In the genomic region with DNA sequence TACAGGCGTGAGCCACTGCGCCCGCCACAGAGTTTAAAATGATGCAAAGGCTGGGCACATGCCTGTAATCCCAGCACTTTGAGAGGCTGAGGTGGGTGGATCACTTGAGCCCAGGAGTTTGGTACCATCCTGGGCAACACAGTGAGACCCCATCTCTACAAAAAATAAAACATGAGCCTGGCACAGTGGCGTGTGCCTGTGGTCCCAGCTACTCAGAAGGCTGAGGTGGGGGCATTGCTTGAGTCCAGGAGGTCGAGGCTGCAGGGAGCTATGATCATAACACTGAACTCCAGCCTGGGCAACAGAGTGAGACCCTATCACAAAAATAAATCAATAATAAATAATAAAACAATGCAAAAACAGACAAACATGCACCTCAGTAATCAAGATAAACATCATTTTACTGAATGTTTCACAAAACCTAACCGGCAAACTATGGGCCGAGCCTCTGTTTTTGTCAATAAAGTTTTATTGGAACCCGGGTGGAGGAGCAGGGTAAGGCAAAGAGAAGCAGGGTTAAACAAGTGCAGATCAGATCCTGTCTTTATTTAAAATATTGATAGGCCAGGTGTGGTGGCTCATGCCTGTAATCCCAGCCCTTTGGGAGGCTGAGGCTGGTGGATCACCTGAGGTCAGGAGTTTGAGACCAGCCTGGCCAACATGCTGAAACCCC, we compare ENCODE assay signal across 22 cellular contexts. TPM values are rescaled to one million over a fixed set of nuclear protein-coding genes. Genes with fewer than 3 reads are reported as not detected.
DNase-seq lines count a peak whose midpoint lies in the region; ATAC-seq, FAIRE-seq and TF ChIP-seq lines count a peak whose summit lies in the region.
"Had no signal": no experiment of that assay in that cellular context is flagged by ENCODE, and none has a peak within 500 bp of the region (broad histone marks: within the 10 kb centered on the region; RNA-seq: fewer than 3 reads in every experiment).

No MANE protein-coding gene starts in this region.

- no peaks in the 10 kb centered on the region for H3K9me2 ChIP-seq in Karpas-422 (replicated peaks; ENCODE audit: insufficient read depth, low read length)

- TF ChIP-seq POLR2A in heart left ventricle (IDR thresholded peaks at IDR 0.05) (no peak), K562 (conservative IDR thresholded peaks at IDR 0.05) (no peak)

- H3K27me3 ChIP-seq in heart left ventricle = peaks cover 0 to 38% (median 8%) of the 10 kb centered on the region in 9 donors
- H3K27me3 ChIP-seq in Karpas-422 (ENCODE audit: low read length) = no peaks in the 10 kb centered on the region
- no peaks in the 10 kb centered on the region for H3K27me3 ChIP-seq in K562 (ENCODE audit: control insufficient read depth in 2 of 2, insufficient read depth in 2 of 2, low read length in 2 of 2)
- H3K27me3 ChIP-seq in osteoblast (ENCODE audit: insufficient read depth, low read length) = peaks cover 7% of the 10 kb centered on the region
- H3K27me3 ChIP-seq: BLaER1 had no signal

- in situ Hi-C loops in K562 (cut with MboI) = loop anchor here (5.0 kb wide), 1 partner anchor 103 kb away; no protein-coding TSS in a partner anchor

- no peaks in the 10 kb centered on the region for H3K79me2 ChIP-seq in Karpas-422 (ENCODE audit: low read length)
- H3K79me2 ChIP-seq in K562 (ENCODE audit: control insufficient read depth, insufficient read depth, low read length) = no peaks in the 10 kb centered on the region
- no peaks in the 10 kb centered on the region for H3K79me2 ChIP-seq in osteoblast (ENCODE audit: insufficient read depth, low read length)

- H3K36me3 ChIP-seq in heart left ventricle (no peaks in the 10 kb centered on the region), Karpas-422 (ENCODE audit: insufficient read depth, low read length) (no peaks in the 10 kb centered on the region), K562 (ENCODE audit: control insufficient read depth, insufficient read depth, low read length) (no peaks in the 10 kb centered on the region), osteoblast (ENCODE audit: insufficient read depth, low read length) (no peaks in the 10 kb centered on the region)
- H3K36me3 ChIP-seq: BLaER1 had no signal

- H3K9me1 ChIP-seq in K562 (ENCODE audit: control insufficient read depth, insufficient read depth, low read length) = peaks cover 2% of the 10 kb centered on the region

- H2AFZ ChIP-seq in Karpas-422 (ENCODE audit: low read length) (no peak overlapping the region), K562 (ENCODE audit: low read depth, low read length) (no peak overlapping the region), osteoblast (ENCODE audit: low read length) (no peak overlapping the region)
- H2AFZ ChIP-seq: GM23338 had no signal

- H3K27ac ChIP-seq in heart left ventricle (no peak overlapping the region), Karpas-422 (ENCODE audit: low read length) (no peak overlapping the region), K562 (ENCODE audit: extremely low read depth, low read depth, low read length) (no peak overlapping the region), osteoblast (ENCODE audit: low read depth, low read length) (no peak overlapping the region)
- H3K27ac ChIP-seq: BLaER1 had no signal

- TF ChIP-seq EP300 in K562 (IDR thresholded peaks at IDR 0.05; ENCODE audit: low read length) = no peak

- CTCF ChIA-PET in K562 (lab: Yijun Ruan, JAX; ENCODE audit: low intra/inter-chr PET ratio) = no interaction called here

- no peak for TF ChIP-seq CTCF in heart left ventricle (IDR thresholded peaks at IDR 0.05)
- no peak for TF ChIP-seq CTCF in K562 (IDR thresholded peaks at IDR 0.05 in 2 of 3, conservative IDR thresholded peaks at IDR 0.05 in 1 of 3; ENCODE audit: insufficient read depth in 2 of 3, low read depth in 1 of 3, low read length in 3 of 3)
- TF ChIP-seq CTCF in osteoblast (IDR thresholded peaks at IDR 0.05; ENCODE audit: extremely low read depth, low read depth, low read length) = no peak

- H3K9ac ChIP-seq in Karpas-422 (ENCODE audit: low read length) (no peak overlapping the region), K562 (ENCODE audit: insufficient read depth in 1 of 2, low read depth in 2 of 2, low read length in 2 of 2) (no peak overlapping the region)
- H3K9ac ChIP-seq: BLaER1 had no signal

- DNase-seq in Right ventricle myocardium inferior (ENCODE audit: missing footprints) = peak; percentile 27
- DNase-seq in heart left ventricle = no peak
- peak; percentile 55 for DNase-seq in Karpas-422
- DNase-seq in K562 (ENCODE audit: extremely low read depth in 1 of 4, low spot score in 3 of 4) = no peak
- DNase-seq in osteoblast (ENCODE audit: insufficient read length, low spot score, missing footprints) = peak; percentile 10
- DNase-seq in NCI-H2107 (lab: John Stamatoyannopoulos, UW) = no peak
- no peak for DNase-seq in NCI-H1694 (lab: John Stamatoyannopoulos, UW)
- DNase-seq: 8988T; CD8-positive, alpha-beta T cell; DMS 273 treated with DMSO at 0.1 percent for 48 hours; DMS53; DND-41; EL; H9 had no signal

- no TSS peak for BruUV-seq in K562 (replicated peaks; lab: Mats Ljungman, UMichigan)

- no peak for TF ChIP-seq RAD21 in K562 (CRISPR knock-in tag; conservative IDR thresholded peaks at IDR 0.05 in 1 of 2, IDR thresholded peaks at IDR 0.05 in 1 of 2)

- FAIRE-seq in K562 (lab: Jason Lieb, UNC) = no peak
- FAIRE-seq: GM12891 had no signal

- H3K9me3 ChIP-seq in heart left ventricle (no peaks in the 10 kb centered on the region), Karpas-422 (ENCODE audit: low read length) (no peaks in the 10 kb centered on the region), K562 (replicated peaks; ENCODE audit: control insufficient read depth, insufficient read depth, low read depth, low read length) (no peaks in the 10 kb centered on the region), osteoblast (ENCODE audit: low read depth, low read length) (no peaks in the 10 kb centered on the region)
- H3K9me3 ChIP-seq: BLaER1 had no signal

- no peak overlapping the region for H3K4me3 ChIP-seq in heart left ventricle
- H3K4me3 ChIP-seq in Karpas-422 (ENCODE audit: low read length) = no peak overlapping the region
- H3K4me3 ChIP-seq in K562 = no peak overlapping the region
- H3K4me3 ChIP-seq in osteoblast (ENCODE audit: insufficient read depth, low read length) = no peak overlapping the region
- H3K4me3 ChIP-seq: BLaER1, GM23338 had no signal

- no peak overlapping the region for H3K4me2 ChIP-seq in Karpas-422 (ENCODE audit: low read depth, low read length, poor library complexity, severe bottlenecking)
- no peak overlapping the region for H3K4me2 ChIP-seq in K562 (ENCODE audit: insufficient read depth, low read length)
- no peak overlapping the region for H3K4me2 ChIP-seq in osteoblast (ENCODE audit: insufficient read depth, low read length)
- H3K4me2 ChIP-seq: GM23338 had no signal

- POLR2A ChIA-PET in K562 (lab: Yijun Ruan, JAX) = interaction anchor here (0.6 to 0.7 kb wide), 3 partner anchors 15 to 133 kb away, joined by 3 to 4 read pairs (median 3); no protein-coding TSS in a partner anchor

- H3K4me1 ChIP-seq in heart left ventricle (peaks cover 0 to 32% (median 10%) of the 10 kb centered on the region in 12 donors), Karpas-422 (ENCODE audit: low read length) (peaks cover 1% of the 10 kb centered on the region), K562 (replicated peaks in 1 of 2; ENCODE audit: control insufficient read depth in 2 of 2, insufficient read depth in 2 of 2, low read length in 2 of 2) (peaks cover 4 to 32% of the 10 kb centered on the region in 2 experiments), osteoblast (ENCODE audit: insufficient read depth, low read length) (peaks cover 7% of the 10 kb centered on the region)

- no peak for ATAC-seq in Right ventricle myocardium inferior
- ATAC-seq in heart left ventricle = no peak
- ATAC-seq in K562 = no peak
- ATAC-seq in GM18861 (IDR thresholded peaks at IDR 0.05; ENCODE audit: unreplicated experiment) = no peak
- ATAC-seq: CD8-positive, alpha-beta T cell; GM23338 had no signal

- intact Hi-C loops in Right ventricle myocardium inferior (cut with DNase I) (no loop called here), heart left ventricle (cut with DNase I) (loop anchor here in 1 of 10 donors (10.0 kb wide), 1 partner anchor 111 kb away; no protein-coding TSS in a partner anchor), K562 (cut with micrococcal nuclease) (no loop called here)

- WGBS in heart left ventricle, 4 donors = 93 to 99% (median 96%) methylated on average over 8 of the region's 8 CpGs
- 77% methylated on average over 8 of the region's 8 CpGs for WGBS in K562 (ENCODE audit: insufficient coverage, low coverage, missing lambda C conversion rate)

- H4K20me1 ChIP-seq in Karpas-422 (ENCODE audit: insufficient read depth, low read depth, low read length) (peaks cover under 1% of the 10 kb centered on the region; the same call in 1 of the 2 replicates), K562 (replicated peaks; ENCODE audit: control insufficient read depth, insufficient read depth, low read length) (no peaks in the 10 kb centered on the region), osteoblast (ENCODE audit: insufficient read depth, low read length) (peaks cover 59% of the 10 kb centered on the region)

RNA-seq across cellular contexts. Expression of gene PEAK3, which starts 2.0 kb away (rescaled TPM):
- total RNA-seq in Right ventricle myocardium inferior (0.68 TPM), heart left ventricle (1 to 10 TPM in 2 of 9 donors, under 1 TPM in 7; 0.11 to 1.6 (median 0.48) TPM), K562 (2014; rRNA removed) (0.16 TPM in 1 of 2 replicates, not detected in the other), K562 (2014; rRNA removed; fragmentation: Illumina TruSeq; extraction: Trizol) (not detected in 2 replicates), K562 (2015; rRNA removed; fragmentation: Illumina TruSeq; extraction: Trizol) (not detected in 2 replicates), K562 (2021) (0.13 and 0.40 TPM in 2 replicates), osteoblast (under 0.01 TPM in 1 of 2 replicates, not detected in the other)
- polyA plus RNA-seq in heart left ventricle (under 1 TPM; 0.21 to 0.23 TPM), K562 (2011; rRNA removed) (0.03 TPM in 1 of 2 replicates, not detected in the other), K562 (2014; fragmentation: Illumina TruSeq; extraction: Trizol) (0.06 TPM in 1 of 2 replicates, not detected in the other), K562 (2014; fragmentation: Nextera tagmentation; extraction: Ambion mirVana) (not detected), K562 (2014; rRNA removed) (0.07 TPM in 1 of 2 replicates, not detected in the other)
- total RNA-seq in Karpas-422 (2014; rRNA removed; shearing (Covaris generic); ENCODE audit: low replicate concordance) = not detected in 2 replicates
- 0.49 TPM in 1 of 2 replicates, not detected in the other for total RNA-seq in K562 (2011; cell fraction: chromatin; rRNA removed; ENCODE audit: low replicate concordance)
- total RNA-seq in K562 (2011; cell fraction: nucleolus; rRNA removed) = 0.17 TPM in 1 of 2 replicates, not detected in the other
- not detected in 2 replicates for total RNA-seq in K562 (2011; cell fraction: nucleoplasm; rRNA removed)
- polyA plus RNA-seq in K562 (2011; cell fraction: cytosol; rRNA removed) = not detected in 2 replicates
- polyA plus RNA-seq in K562 (2011; cell fraction: nucleus; rRNA removed) = 0.10 TPM in 1 of 2 replicates, not detected in the other
- 0.27 and 0.66 TPM in 2 replicates for polyA plus RNA-seq in K562 (2012)
- polyA minus RNA-seq in K562 (2011; rRNA and poly(A)+ RNA removed) = not detected in 2 replicates
- polyA minus RNA-seq in K562 (2011; cell fraction: cytosol; rRNA and poly(A)+ RNA removed) = not detected in 2 replicates
- polyA minus RNA-seq in K562 (2011; cell fraction: nucleus; rRNA and poly(A)+ RNA removed) = 0.11 and 0.13 TPM in 2 replicates
- total RNA-seq: A673; CD8-positive, alpha-beta T cell; G401; GM23338; H9; HT-29 had no signal
- polyA plus RNA-seq: GM23338 had no signal

RNA-seq across cellular contexts. Expression of gene LINGO3, which starts 24.0 kb away (rescaled TPM):
- not detected for total RNA-seq in Right ventricle myocardium inferior
- under 1 TPM in 1 of 9 donors, not detected in 8; 0.50 TPM for total RNA-seq in heart left ventricle
- polyA plus RNA-seq in heart left ventricle = not detected
- not detected in 2 replicates for total RNA-seq in Karpas-422 (2014; rRNA removed; shearing (Covaris generic); ENCODE audit: low replicate concordance)
- total RNA-seq in K562 (2011; cell fraction: chromatin; rRNA removed; ENCODE audit: low replicate concordance) = not detected in 2 replicates
- total RNA-seq in K562 (2011; cell fraction: nucleolus; rRNA removed) = not detected in 2 replicates
- not detected in 2 replicates for total RNA-seq in K562 (2011; cell fraction: nucleoplasm; rRNA removed)
- total RNA-seq in K562 (2014; rRNA removed) = 0.05 TPM in 1 of 2 replicates, not detected in the other
- not detected in 2 replicates for total RNA-seq in K562 (2014; rRNA removed; fragmentation: Illumina TruSeq; extraction: Trizol)
- total RNA-seq in K562 (2015; rRNA removed; fragmentation: Illumina TruSeq; extraction: Trizol) = not detected in 2 replicates
- total RNA-seq in K562 (2021) = not detected in 2 replicates
- polyA plus RNA-seq in K562 (2011; rRNA removed) = 0.03 and 0.07 TPM in 2 replicates
- 0.06 and 0.07 TPM in 2 replicates for polyA plus RNA-seq in K562 (2011; cell fraction: cytosol; rRNA removed)
- not detected in 2 replicates for polyA plus RNA-seq in K562 (2011; cell fraction: nucleus; rRNA removed)
- 0.47 and 1.6 TPM in 2 replicates for polyA plus RNA-seq in K562 (2012)
- polyA plus RNA-seq in K562 (2014; fragmentation: Illumina TruSeq; extraction: Trizol) = not detected in 2 replicates
- under 1 TPM in 1 of 2 experiments, not detected in 1; 0.03 TPM for polyA plus RNA-seq in K562 (2014; fragmentation: Nextera tagmentation; extraction: Ambion mirVana)
- polyA plus RNA-seq in K562 (2014; rRNA removed) = not detected in 2 replicates
- not detected in 2 replicates for polyA minus RNA-seq in K562 (2011; rRNA and poly(A)+ RNA removed)
- not detected in 2 replicates for polyA minus RNA-seq in K562 (2011; cell fraction: cytosol; rRNA and poly(A)+ RNA removed)
- not detected in 2 replicates for polyA minus RNA-seq in K562 (2011; cell fraction: nucleus; rRNA and poly(A)+ RNA removed)
- total RNA-seq in osteoblast = not detected in 2 replicates
- total RNA-seq: A673, G401 had no signal
- polyA plus RNA-seq: AG04450 had no signal

RNA-seq across cellular contexts. Expression of gene JSRP1, which starts 27.8 kb away (rescaled TPM):
- total RNA-seq in Right ventricle myocardium inferior = not detected
- under 1 TPM in 1 of 9 donors, not detected in 8; 0.25 TPM for total RNA-seq in heart left ventricle
- under 1 TPM in 1 of 2 donors, not detected in 1; 0.34 TPM for polyA plus RNA-seq in heart left ventricle
- total RNA-seq in Karpas-422 (2014; rRNA removed; shearing (Covaris generic); ENCODE audit: low replicate concordance) = not detected in 2 replicates
- 1.7 TPM in 1 of 2 replicates, not detected in the other for total RNA-seq in K562 (2011; cell fraction: chromatin; rRNA removed; ENCODE audit: low replicate concordance)
- 0.92 TPM in 1 of 2 replicates, not detected in the other for total RNA-seq in K562 (2011; cell fraction: nucleolus; rRNA removed)
- total RNA-seq in K562 (2011; cell fraction: nucleoplasm; rRNA removed) = 2.7 TPM in 1 of 2 replicates, not detected in the other
- 0.29 TPM in 1 of 2 replicates, not detected in the other for total RNA-seq in K562 (2014; rRNA removed)
- 0.40 and 0.45 TPM in 2 replicates for total RNA-seq in K562 (2014; rRNA removed; fragmentation: Illumina TruSeq; extraction: Trizol)
- total RNA-seq in K562 (2015; rRNA removed; fragmentation: Illumina TruSeq; extraction: Trizol) = 0.51 and 0.57 TPM in 2 replicates
- 0.58 and 0.78 TPM in 2 replicates for total RNA-seq in K562 (2021)
- not detected in 2 replicates for polyA plus RNA-seq in K562 (2011; rRNA removed)
- 0.09 TPM in 1 of 2 replicates, not detected in the other for polyA plus RNA-seq in K562 (2011; cell fraction: cytosol; rRNA removed)
- 0.58 TPM in 1 of 2 replicates, not detected in the other for polyA plus RNA-seq in K562 (2011; cell fraction: nucleus; rRNA removed)
- polyA plus RNA-seq in K562 (2012) = 2.3 and 2.7 TPM in 2 replicates
- not detected in 2 replicates for polyA plus RNA-seq in K562 (2014; fragmentation: Illumina TruSeq; extraction: Trizol)
- polyA plus RNA-seq in K562 (2014; fragmentation: Nextera tagmentation; extraction: Ambion mirVana) = under 1 TPM in 1 of 2 experiments, not detected in 1; 0.08 TPM
- polyA plus RNA-seq in K562 (2014; rRNA removed) = 1.2 and 2.1 TPM in 2 replicates
- 0.63 TPM in 1 of 2 replicates, not detected in the other for polyA minus RNA-seq in K562 (2011; rRNA and poly(A)+ RNA removed)
- not detected in 2 replicates for polyA minus RNA-seq in K562 (2011; cell fraction: cytosol; rRNA and poly(A)+ RNA removed)
- 1.00 TPM in 1 of 2 replicates, not detected in the other for polyA minus RNA-seq in K562 (2011; cell fraction: nucleus; rRNA and poly(A)+ RNA removed)
- total RNA-seq in osteoblast = 0.72 TPM in 1 of 2 replicates, not detected in the other
- polyA plus RNA-seq: AG04450 had no signal

RNA-seq across cellular contexts. Expression of gene AMH, which starts 34.8 kb away (rescaled TPM):
- total RNA-seq in Right ventricle myocardium inferior = 0.89 TPM
- total RNA-seq in heart left ventricle = under 1 TPM in 5 of 9 donors, not detected in 4; 0.32 to 0.81 (median 0.57) TPM
- 1 to 10 TPM in 1 of 2 donors, under 1 TPM in 1; 0.10 to 1.1 TPM for polyA plus RNA-seq in heart left ventricle
- 1.9 and 7.2 TPM in 2 replicates for total RNA-seq in Karpas-422 (2014; rRNA removed; shearing (Covaris generic); ENCODE audit: low replicate concordance)
- total RNA-seq in K562 (2011; cell fraction: chromatin; rRNA removed; ENCODE audit: low replicate concordance) = 14.5 and 62.7 TPM in 2 replicates
- total RNA-seq in K562 (2011; cell fraction: nucleolus; rRNA removed) = 48.8 and 60.2 TPM in 2 replicates
- 25.7 and 35.6 TPM in 2 replicates for total RNA-seq in K562 (2011; cell fraction: nucleoplasm; rRNA removed)
- total RNA-seq in K562 (2014; rRNA removed) = 9.4 and 10.7 TPM in 2 replicates
- total RNA-seq in K562 (2014; rRNA removed; fragmentation: Illumina TruSeq; extraction: Trizol) = 0.13 and 0.29 TPM in 2 replicates
- total RNA-seq in K562 (2015; rRNA removed; fragmentation: Illumina TruSeq; extraction: Trizol) = 2.6 and 3.5 TPM in 2 replicates
- 22.2 and 27.4 TPM in 2 replicates for total RNA-seq in K562 (2021)
- polyA plus RNA-seq in K562 (2011; rRNA removed) = 1.7 and 3.6 TPM in 2 replicates
- 2.2 and 9.1 TPM in 2 replicates for polyA plus RNA-seq in K562 (2011; cell fraction: cytosol; rRNA removed)
- 52.0 and 130 TPM in 2 replicates for polyA plus RNA-seq in K562 (2011; cell fraction: nucleus; rRNA removed)
- polyA plus RNA-seq in K562 (2012) = 14.9 and 33.7 TPM in 2 replicates
- 1.5 and 4.0 TPM in 2 replicates for polyA plus RNA-seq in K562 (2014; fragmentation: Illumina TruSeq; extraction: Trizol)
- not detected for polyA plus RNA-seq in K562 (2014; fragmentation: Nextera tagmentation; extraction: Ambion mirVana)
- polyA plus RNA-seq in K562 (2014; rRNA removed) = 19.2 and 23.6 TPM in 2 replicates
- 0.09 and 0.18 TPM in 2 replicates for polyA minus RNA-seq in K562 (2011; rRNA and poly(A)+ RNA removed)
- polyA minus RNA-seq in K562 (2011; cell fraction: cytosol; rRNA and poly(A)+ RNA removed) = 2.0 and 3.7 TPM in 2 replicates
- polyA minus RNA-seq in K562 (2011; cell fraction: nucleus; rRNA and poly(A)+ RNA removed) = 5.4 and 8.2 TPM in 2 replicates
- total RNA-seq in osteoblast = under 0.01 and 0.29 TPM in 2 replicates
- polyA plus RNA-seq: AG04450 had no signal

RNA-seq across cellular contexts. Expression of gene LSM7, which starts 44.4 kb away (rescaled TPM):
- total RNA-seq in Right ventricle myocardium inferior (46.7 TPM), heart left ventricle (10 to 100 TPM; 33.8 to 79.1 (median 41.0) TPM), K562 (2014; rRNA removed) (408 and 578 TPM in 2 replicates), K562 (2014; rRNA removed; fragmentation: Illumina TruSeq; extraction: Trizol) (117 and 146 TPM in 2 replicates), K562 (2015; rRNA removed; fragmentation: Illumina TruSeq; extraction: Trizol) (261 and 265 TPM in 2 replicates), K562 (2021) (284 and 286 TPM in 2 replicates), osteoblast (46.9 and 57.9 TPM in 2 replicates)
- polyA plus RNA-seq in heart left ventricle (100 to 1,000 TPM; 187 to 213 TPM), K562 (2011; rRNA removed) (450 and 480 TPM in 2 replicates), K562 (2014; fragmentation: Illumina TruSeq; extraction: Trizol) (147 and 242 TPM in 2 replicates), K562 (2014; fragmentation: Nextera tagmentation; extraction: Ambion mirVana) (100 to 1,000 TPM in 1 of 2 experiments, 10 to 100 TPM in 1; 40.5 to 147 TPM), K562 (2014; rRNA removed) (650 and 690 TPM in 2 replicates)
- 140 and 228 TPM in 2 replicates for total RNA-seq in Karpas-422 (2014; rRNA removed; shearing (Covaris generic); ENCODE audit: low replicate concordance)
- total RNA-seq in K562 (2011; cell fraction: chromatin; rRNA removed; ENCODE audit: low replicate concordance) = 46.8 and 94.0 TPM in 2 replicates
- total RNA-seq in K562 (2011; cell fraction: nucleolus; rRNA removed) = 108 and 115 TPM in 2 replicates
- total RNA-seq in K562 (2011; cell fraction: nucleoplasm; rRNA removed) = 89.3 and 125 TPM in 2 replicates
- polyA plus RNA-seq in K562 (2011; cell fraction: cytosol; rRNA removed) = 1,525 and 1,825 TPM in 2 replicates
- polyA plus RNA-seq in K562 (2011; cell fraction: nucleus; rRNA removed) = 285 TPM in 2 replicates
- 272 and 399 TPM in 2 replicates for polyA plus RNA-seq in K562 (2012)
- 39.4 and 52.2 TPM in 2 replicates for polyA minus RNA-seq in K562 (2011; rRNA and poly(A)+ RNA removed)
- 59.3 and 94.0 TPM in 2 replicates for polyA minus RNA-seq in K562 (2011; cell fraction: cytosol; rRNA and poly(A)+ RNA removed)
- 39.6 and 56.8 TPM in 2 replicates for polyA minus RNA-seq in K562 (2011; cell fraction: nucleus; rRNA and poly(A)+ RNA removed)

Comparison
In these comparisons a context has a peak if more than half of its experiments do, and no peak if none do; other contexts are left out.
1. DNase-seq: peak in Right ventricle myocardium inferior (single experiment), Karpas-422 (single experiment) and osteoblast (single experiment); none in heart left ventricle (0 of 5), K562 (0 of 4), NCI-H2107 (single experiment) and NCI-H1694 (single experiment).